In the genomic region with DNA sequence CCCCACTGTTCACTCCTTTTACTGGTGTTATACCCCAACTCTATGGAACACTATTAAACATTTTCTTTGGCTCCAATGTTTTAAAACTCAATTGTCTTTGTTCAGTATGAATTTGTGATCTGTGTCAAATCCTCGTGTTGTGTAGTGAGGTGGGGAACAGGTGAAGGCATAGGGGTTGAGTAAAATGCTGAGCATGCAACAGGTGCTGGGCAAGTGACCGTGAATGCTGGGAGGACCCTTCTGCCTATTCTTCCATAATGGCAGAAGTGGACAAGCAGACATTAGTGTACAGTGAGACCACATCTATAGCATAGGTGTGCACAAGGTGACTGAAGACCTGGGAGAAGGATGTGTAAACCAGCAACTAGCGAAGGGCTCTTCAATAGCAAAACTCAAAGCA, we compare ENCODE assay signal across 20 cellular contexts.
DNase-seq lines count a peak whose midpoint lies in the region; ATAC-seq, FAIRE-seq and TF ChIP-seq lines count a peak whose summit lies in the region.
"Had no signal": no experiment of that assay in that cellular context is flagged by ENCODE, and none has a peak within 500 bp of the region (broad histone marks: within the 10 kb centered on the region; RNA-seq: fewer than 3 reads in every experiment).

No MANE protein-coding gene starts in this region.

- CTCF ChIA-PET in A549 (lab: Yijun Ruan, JAX) (no interaction called here), HEK293 (lab: Yijun Ruan, JAX) (interaction anchor here (1.4 to 1.9 kb wide), 3 partner anchors 10 to 217 kb away, joined by 5 to 8 read pairs (median 5); no protein-coding TSS in a partner anchor)

- DNase-seq in A549 (ENCODE audit: low read depth in 1 of 2, low spot score in 1 of 2), result no peak
- DNase-seq in urothelium cell line (ENCODE audit: low spot score), result no peak
- DNase-seq in stimulated activated naive CD8-positive, alpha-beta T cell treated with anti-CD3 and anti-CD28 coated beads, Interleukin-15, Interleukin-2, amounts not matched to agents 100 U/mL and 50 U/mL, for 24 hours, result no peak
- no peak for DNase-seq in stimulated activated CD4-positive, alpha-beta T cell treated with anti-CD3 and anti-CD28 coated beads, Interleukin-4, amount 100 ng/mL, for 4 hours
- DNase-seq: 8988T; AML-193; Caco-2; Calu3; CD4-positive, alpha-beta T cell; CD8-positive, alpha-beta T cell; DMS79 treated with DMSO at 0.1 percent for 48 hours; GF-D8 had no signal

- FAIRE-seq in A549 (lab: Jason Lieb, UNC) (no peak), urothelium cell line (lab: Jason Lieb, UNC) (peak; percentile 97)
- FAIRE-seq: A204.1, D721Med, G401.6, GM12891, GM19239 had no signal

- H3K4me1 ChIP-seq in A549 (no peaks in the 10 kb centered on the region), HEK293 (ENCODE audit: control insufficient read depth, insufficient read depth, low read length) (no peaks in the 10 kb centered on the region)
- H3K4me1 ChIP-seq: Caco-2 had no signal

- TF ChIP-seq EP300 in A549 (IDR thresholded peaks at IDR 0.05), result no peak

- no peak for ATAC-seq in A549
- no peak for ATAC-seq in stimulated activated naive CD8-positive, alpha-beta T cell treated with anti-CD3 and anti-CD28 coated beads, Interleukin-15, Interleukin-2, amounts not matched to agents 100 U/mL and 50 U/mL, for 24 hours
- ATAC-seq: CD8-positive, alpha-beta T cell had no signal

- H3K27ac ChIP-seq in A549 (no peak overlapping the region), HEK293 (ENCODE audit: extremely low read depth, low read depth, low read length) (no peak overlapping the region)
- H3K27ac ChIP-seq: BLaER1 treated with 17β-estradiol and CSF1 and Interleukin-3, amounts not matched to agents 10 nM and 100 nM; C4-2B had no signal

- TF ChIP-seq CTCF in A549 (IDR thresholded peaks at IDR 0.05), result no peak
- TF ChIP-seq CTCF in HEK293 (tag by site-specific recombination; IDR thresholded peaks at IDR 0.05), result no peak

- WGBS in A549 (ENCODE audit: missing lambda C conversion rate), result 6% methylated on average over 3 of the region's 3 CpGs

- no peak overlapping the region for H3K4me2 ChIP-seq in A549
- H3K4me2 ChIP-seq: BLaER1 treated with 17β-estradiol and CSF1 and Interleukin-3, amounts not matched to agents 10 nM and 100 nM had no signal

- no peak for TF ChIP-seq POLR2A in A549 (IDR thresholded peaks at IDR 0.05; ENCODE audit: low read length)

- peaks cover 5% of the 10 kb centered on the region; the same call in 1 of the 3 replicates for H3K9me3 ChIP-seq in A549
- H3K9me3 ChIP-seq in HEK293 (ENCODE audit: control insufficient read depth, insufficient read depth, low read depth, low read length), result peaks cover 3% of the 10 kb centered on the region
- H3K9me3 ChIP-seq: BLaER1 treated with 17β-estradiol and CSF1 and Interleukin-3, amounts not matched to agents 10 nM and 100 nM; Caco-2 had no signal

- POLR2A ChIA-PET in A549 (lab: Yijun Ruan, JAX) (no interaction called here), HEK293 (lab: Yijun Ruan, JAX) (interaction anchor here (0.5 kb wide), 1 partner anchor 86 kb away, joined by 3 read pairs; no protein-coding TSS in a partner anchor)

- H3K36me3 ChIP-seq in HEK293 (ENCODE audit: control insufficient read depth in 2 of 2, insufficient read depth in 1 of 2, low read length in 2 of 2), result no peaks in the 10 kb centered on the region
- H3K36me3 ChIP-seq: BLaER1 treated with 17β-estradiol and CSF1 and Interleukin-3, amounts not matched to agents 10 nM and 100 nM had no signal

- no peak for TF ChIP-seq RAD21 in A549 (conservative IDR thresholded peaks at IDR 0.05 in 1 of 2, IDR thresholded peaks at IDR 0.05 in 1 of 2)

- no peak overlapping the region for H3K4me3 ChIP-seq in A549
- H3K4me3 ChIP-seq in HEK293 (ENCODE audit: low read depth, low read length), result no peak overlapping the region
- H3K4me3 ChIP-seq: BLaER1 treated with 17β-estradiol and CSF1 and Interleukin-3, amounts not matched to agents 10 nM and 100 nM had no signal

TF ChIP-seq in A549, 52 proteins besides CTCF, POLR2A, EP300 and RAD21:
- peak; percentile 40 for TF ChIP-seq MAFK (IDR thresholded peaks at IDR 0.05; ENCODE audit: partially characterized antibody)
- TF ChIP-seq NFE2L2 (conservative IDR thresholded peaks at IDR 0.05; ENCODE audit: low read length), result no peak
- no peak for TF ChIP-seq CBX2 (IDR thresholded peaks at IDR 0.05; ENCODE audit: borderline replicate concordance, low read depth)
- no peak for TF ChIP-seq BHLHE40 (IDR thresholded peaks at IDR 0.05; ENCODE audit: low read depth, low read length)
- no peak for TF ChIP-seq HDAC2 (IDR thresholded peaks at IDR 0.05)
- TF ChIP-seq, protein P1, sequence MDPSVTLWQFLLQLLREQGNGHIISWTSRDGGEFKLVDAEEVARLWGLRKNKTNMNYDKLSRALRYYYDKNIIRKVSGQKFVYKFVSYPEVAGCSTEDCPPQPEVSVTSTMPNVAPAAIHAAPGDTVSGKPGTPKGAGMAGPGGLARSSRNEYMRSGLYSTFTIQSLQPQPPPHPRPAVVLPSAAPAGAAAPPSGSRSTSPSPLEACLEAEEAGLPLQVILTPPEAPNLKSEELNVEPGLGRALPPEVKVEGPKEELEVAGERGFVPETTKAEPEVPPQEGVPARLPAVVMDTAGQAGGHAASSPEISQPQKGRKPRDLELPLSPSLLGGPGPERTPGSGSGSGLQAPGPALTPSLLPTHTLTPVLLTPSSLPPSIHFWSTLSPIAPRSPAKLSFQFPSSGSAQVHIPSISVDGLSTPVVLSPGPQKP (IDR thresholded peaks at IDR 0.05; ENCODE audit: low read depth, low read length), result no peak

TF ChIP-seq in HEK293, 187 proteins besides CTCF, POLR2A, EP300 and RAD21:
- TF ChIP-seq SCRT2 (tag by site-specific recombination; IDR thresholded peaks at IDR 0.05) (peak; percentile 95), SCRT1 (tag by site-specific recombination; IDR thresholded peaks at IDR 0.05; ENCODE audit: borderline replicate concordance) (peak; percentile 98)
- TF ChIP-seq, protein P2, sequence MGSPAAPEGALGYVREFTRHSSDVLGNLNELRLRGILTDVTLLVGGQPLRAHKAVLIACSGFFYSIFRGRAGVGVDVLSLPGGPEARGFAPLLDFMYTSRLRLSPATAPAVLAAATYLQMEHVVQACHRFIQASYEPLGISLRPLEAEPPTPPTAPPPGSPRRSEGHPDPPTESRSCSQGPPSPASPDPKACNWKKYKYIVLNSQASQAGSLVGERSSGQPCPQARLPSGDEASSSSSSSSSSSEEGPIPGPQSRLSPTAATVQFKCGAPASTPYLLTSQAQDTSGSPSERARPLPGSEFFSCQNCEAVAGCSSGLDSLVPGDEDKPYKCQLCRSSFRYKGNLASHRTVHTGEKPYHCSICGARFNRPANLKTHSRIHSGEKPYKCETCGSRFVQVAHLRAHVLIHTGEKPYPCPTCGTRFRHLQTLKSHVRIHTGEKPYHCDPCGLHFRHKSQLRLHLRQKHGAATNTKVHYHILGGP (tag by site-specific recombination; IDR thresholded peaks at IDR 0.05), result no peak
